ENCODE assay signal across 9 cellular contexts in genomic region chr5:119031047-119031886, GRCh38. TPM values are rescaled to one million over a fixed set of nuclear protein-coding genes. Genes with fewer than 3 reads are reported as not detected.
A peak's percentile ranks its signal among the peaks of the same experiment; 100 is the strongest.
DNase-seq lines count a peak whose midpoint lies in the region; ATAC-seq lines count a peak whose summit lies in the region.
"Had no signal": no experiment of that assay in that cellular context is flagged by ENCODE, and none has a peak within 500 bp of the region (broad histone marks: within the 10 kb centered on the region; RNA-seq: fewer than 3 reads in every experiment).

No MANE protein-coding gene starts in this region.

- peaks cover 38 to 66% (median 39%) of the 10 kb centered on the region in 3 donors for H3K4me1 Mint-ChIP-seq in naive B cell

- peak overlapping the region; percentile 53 to 90 (median 67) for H3K4me3 Mint-ChIP-seq in naive B cell

- DNase-seq in naive B cell (peak; percentile 51), NCI-H748 treated with DMSO at 0.1 percent for 48 hours (lab: John Stamatoyannopoulos, UW) (no peak)
- no peak for DNase-seq in stimulated activated CD8-positive, alpha-beta memory T cell treated with anti-CD3 and anti-CD28 coated beads, Interleukin-4, amount 100 ng/mL, for 48 hours
- DNase-seq in activated effector memory CD4-positive, alpha-beta T cell treated with anti-CD3 and anti-CD28 coated beads, Interleukin-2, amount 50 U/mL, for 16 hours, result no peak
- DNase-seq: GOT3, psoas muscle had no signal

- no peaks in the 10 kb centered on the region for H3K36me3 Mint-ChIP-seq in naive B cell

- no peaks in the 10 kb centered on the region for H3K9me3 Mint-ChIP-seq in naive B cell

- no peaks in the 10 kb centered on the region for H3K27me3 Mint-ChIP-seq in naive B cell

- ATAC-seq in GM18870 (IDR thresholded peaks at IDR 0.05; ENCODE audit: unreplicated experiment) (peak; percentile 80), GM21825 (IDR thresholded peaks at IDR 0.05; ENCODE audit: unreplicated experiment) (peak; percentile 73), HG03558 (IDR thresholded peaks at IDR 0.05; ENCODE audit: extremely low read depth, unreplicated experiment) (peak; percentile 41), naive B cell (ENCODE audit: low read depth in 2 of 2) (peak; percentile 50 to 60)
- ATAC-seq: psoas muscle had no signal

- peak overlapping the region; percentile 72 to 99 (median 92) for H3K27ac Mint-ChIP-seq in naive B cell

RNA-seq across cellular contexts. Expression of gene DMXL1, which starts 39.6 kb away (rescaled TPM):
- polyA plus RNA-seq in naive B cell (ENCODE audit: low read depth in 6 of 6), result 10 to 100 TPM; 52.7 to 78.5 (median 69.0) TPM

RNA-seq across cellular contexts. Expression of gene DTWD2, which starts 42.9 kb away (rescaled TPM):
- polyA plus RNA-seq in naive B cell (ENCODE audit: low read depth in 6 of 6), result 1 to 10 TPM; 1.9 to 8.0 (median 6.4) TPM
